In genomic region chr17:63999680-64000531, GRCh38 we compare ENCODE assay signal across 14 cellular contexts. TPM values are rescaled to one million over a fixed set of nuclear protein-coding genes. Genes with fewer than 3 reads are reported as not detected.
DNase-seq lines count a peak whose midpoint lies in the region; ATAC-seq and TF ChIP-seq lines count a peak whose summit lies in the region.
"Had no signal": no experiment of that assay in that cellular context is flagged by ENCODE, and none has a peak within 500 bp of the region (broad histone marks: within the 10 kb centered on the region; RNA-seq: fewer than 3 reads in every experiment).

No MANE protein-coding gene starts in this region.

- H3K36me3 Mint-ChIP-seq in CD4-positive, CD25-positive, alpha-beta regulatory T cell = peaks cover 10% of the 10 kb centered on the region
- H3K36me3 Mint-ChIP-seq in GM23338 (ENCODE audit: low read depth) = no peaks in the 10 kb centered on the region; the same call in 2 of the 3 replicates
- peaks cover 6% of the 10 kb centered on the region for H3K36me3 Mint-ChIP-seq in activated naive CD8-positive, alpha-beta T cell treated with anti-CD3 and anti-CD28 coated beads, Interleukin-2, amount 50 U/mL, for 24 hours (ENCODE audit: low read depth)
- H3K36me3 Mint-ChIP-seq in natural killer cell treated with Interleukin-12 subunit alpha and Interleukin-12 subunit beta and Interleukin-15 and Interleukin-18, amount 100 ng/mL, for 72 hours = no peaks in the 10 kb centered on the region

- H3K9me3 ChIP-seq in CD4-positive, CD25-positive, alpha-beta regulatory T cell (ENCODE audit: control insufficient read depth in 2 of 2, low read length in 2 of 2) = no peaks in the 10 kb centered on the region
- H3K9me3 ChIP-seq in upper lobe of right lung = no peaks in the 10 kb centered on the region
- H3K9me3 ChIP-seq: HAP-1, SJSA1, tibial artery had no signal

- H3K9me3 Mint-ChIP-seq in CD4-positive, CD25-positive, alpha-beta regulatory T cell = no peaks in the 10 kb centered on the region
- H3K9me3 Mint-ChIP-seq in GM23338 = no peaks in the 10 kb centered on the region; the same call in 2 of the 3 replicates
- no peaks in the 10 kb centered on the region for H3K9me3 Mint-ChIP-seq in activated naive CD8-positive, alpha-beta T cell treated with anti-CD3 and anti-CD28 coated beads, Interleukin-2, amount 50 U/mL, for 24 hours
- H3K9me3 Mint-ChIP-seq in natural killer cell treated with Interleukin-12 subunit alpha and Interleukin-12 subunit beta and Interleukin-15 and Interleukin-18, amount 100 ng/mL, for 72 hours = no peaks in the 10 kb centered on the region

- TF ChIP-seq CTCF in GM23338 (conservative IDR thresholded peaks at IDR 0.05; ENCODE audit: low read depth in 2 of 2) (no peak), upper lobe of right lung (IDR thresholded peaks at IDR 0.05) (no peak)

- H3K36me3 ChIP-seq in CD4-positive, CD25-positive, alpha-beta regulatory T cell (ENCODE audit: control insufficient read depth, insufficient read depth, low read length) = peaks cover 32% of the 10 kb centered on the region
- no peaks in the 10 kb centered on the region for H3K36me3 ChIP-seq in GM23338 (ENCODE audit: insufficient read depth)
- no peaks in the 10 kb centered on the region for H3K36me3 ChIP-seq in upper lobe of right lung
- H3K36me3 ChIP-seq: HAP-1, SJSA1, tibial artery had no signal

- no peak overlapping the region for H3K27ac ChIP-seq in CD4-positive, CD25-positive, alpha-beta regulatory T cell (ENCODE audit: insufficient read depth, low read length, poor library complexity, severe bottlenecking)
- H3K27ac ChIP-seq in GM23338 (ENCODE audit: low read depth) (no peak overlapping the region), upper lobe of right lung (no peak overlapping the region)
- H3K27ac ChIP-seq: SJSA1, tibial artery had no signal

- peak overlapping the region; percentile 67 to 83 (median 76) for H3K27ac Mint-ChIP-seq in CD4-positive, CD25-positive, alpha-beta regulatory T cell
- no peak overlapping the region for H3K27ac Mint-ChIP-seq in GM23338
- peak overlapping the region; percentile 0 for H3K27ac Mint-ChIP-seq in activated naive CD8-positive, alpha-beta T cell treated with anti-CD3 and anti-CD28 coated beads, Interleukin-2, amount 50 U/mL, for 24 hours
- H3K27ac Mint-ChIP-seq in natural killer cell treated with Interleukin-12 subunit alpha and Interleukin-12 subunit beta and Interleukin-15 and Interleukin-18, amount 100 ng/mL, for 72 hours = peak overlapping the region in 1 of 2 donors; percentile 37

- peaks cover 11% of the 10 kb centered on the region for H3K27me3 Mint-ChIP-seq in CD4-positive, CD25-positive, alpha-beta regulatory T cell
- H3K27me3 Mint-ChIP-seq in GM23338 (ENCODE audit: insufficient read depth, low read depth, poor library complexity) = peaks cover 25% of the 10 kb centered on the region
- H3K27me3 Mint-ChIP-seq in activated naive CD8-positive, alpha-beta T cell treated with anti-CD3 and anti-CD28 coated beads, Interleukin-2, amount 50 U/mL, for 24 hours = no peaks in the 10 kb centered on the region
- no peaks in the 10 kb centered on the region for H3K27me3 Mint-ChIP-seq in natural killer cell treated with Interleukin-12 subunit alpha and Interleukin-12 subunit beta and Interleukin-15 and Interleukin-18, amount 100 ng/mL, for 72 hours

- DNase-seq in CD4-positive, CD25-positive, alpha-beta regulatory T cell = no peak
- DNase-seq in GM23338 (ENCODE audit: low spot score) = no peak
- no peak for DNase-seq in activated naive CD8-positive, alpha-beta T cell treated with anti-CD3 and anti-CD28 coated beads, Interleukin-2, amount 50 U/mL, for 24 hours
- no peak for DNase-seq in natural killer cell treated with Interleukin-12 subunit alpha and Interleukin-12 subunit beta and Interleukin-15 and Interleukin-18, amount 100 ng/mL, for 72 hours (ENCODE audit: low spot score)
- DNase-seq in upper lobe of right lung = no peak
- DNase-seq in NCI-H1694 treated with DMSO at 0.1 percent for 48 hours (lab: John Stamatoyannopoulos, UW) = no peak
- no peak for DNase-seq in anterior cingulate cortex (lab: John Stamatoyannopoulos, UW)
- DNase-seq: IMR-90, midbrain, NCI-H1930 had no signal

- peaks cover 23% of the 10 kb centered on the region for H3K4me1 ChIP-seq in CD4-positive, CD25-positive, alpha-beta regulatory T cell (ENCODE audit: control insufficient read depth, insufficient read depth, low read length, poor library complexity, severe bottlenecking)
- peaks cover 10% of the 10 kb centered on the region for H3K4me1 ChIP-seq in GM23338 (ENCODE audit: insufficient read depth)
- peaks cover 29% of the 10 kb centered on the region for H3K4me1 ChIP-seq in upper lobe of right lung
- H3K4me1 ChIP-seq: HAP-1 had no signal

- intact Hi-C loops in upper lobe of right lung (cut with DNase I) = no loop called here

- no peaks in the 10 kb centered on the region for H3K79me2 ChIP-seq in GM23338 (replicated peaks; ENCODE audit: insufficient read depth)

- ATAC-seq in CD4-positive, CD25-positive, alpha-beta regulatory T cell (ENCODE audit: low read depth in 2 of 2) = no peak
- ATAC-seq in GM23338 (no peak), HG03520 (IDR thresholded peaks at IDR 0.05; ENCODE audit: unreplicated experiment) (no peak), upper lobe of right lung (no peak)
- no peak for ATAC-seq in activated naive CD8-positive, alpha-beta T cell treated with anti-CD3 and anti-CD28 coated beads, Interleukin-2, amount 50 U/mL, for 24 hours
- ATAC-seq in natural killer cell treated with Interleukin-12 subunit alpha and Interleukin-12 subunit beta and Interleukin-15 and Interleukin-18, amount 100 ng/mL, for 72 hours = no peak

- H3K4me3 Mint-ChIP-seq in CD4-positive, CD25-positive, alpha-beta regulatory T cell = peak overlapping the region; percentile 72 to 93 (median 88)
- peak overlapping the region; percentile 84 for H3K4me3 Mint-ChIP-seq in GM23338
- no peak overlapping the region for H3K4me3 Mint-ChIP-seq in activated naive CD8-positive, alpha-beta T cell treated with anti-CD3 and anti-CD28 coated beads, Interleukin-2, amount 50 U/mL, for 24 hours
- H3K4me3 Mint-ChIP-seq in natural killer cell treated with Interleukin-12 subunit alpha and Interleukin-12 subunit beta and Interleukin-15 and Interleukin-18, amount 100 ng/mL, for 72 hours = peak overlapping the region; percentile 82

- H4K20me1 ChIP-seq in GM23338 (replicated peaks; ENCODE audit: insufficient read depth) = no peaks in the 10 kb centered on the region

- H3K9me2 ChIP-seq in GM23338 (ENCODE audit: insufficient read depth) = no peaks in the 10 kb centered on the region

- H3K27me3 ChIP-seq in CD4-positive, CD25-positive, alpha-beta regulatory T cell (ENCODE audit: control insufficient read depth, insufficient read depth, low read length) = no peaks in the 10 kb centered on the region
- H3K27me3 ChIP-seq in GM23338 (ENCODE audit: insufficient read depth) (peaks cover 22% of the 10 kb centered on the region), upper lobe of right lung (no peaks in the 10 kb centered on the region)

- no peak overlapping the region for H3K4me3 ChIP-seq in CD4-positive, CD25-positive, alpha-beta regulatory T cell (ENCODE audit: low read depth, low read length)
- H3K4me3 ChIP-seq in GM23338 (no peak overlapping the region), upper lobe of right lung (no peak overlapping the region)
- H3K4me3 ChIP-seq: HAP-1, SJSA1, tibial artery had no signal

- peak overlapping the region; percentile 97 for H3K4me2 ChIP-seq in GM23338

- peaks cover 9 to 44% (median 19%) of the 10 kb centered on the region in 4 donors for H3K4me1 Mint-ChIP-seq in CD4-positive, CD25-positive, alpha-beta regulatory T cell
- peaks cover 18% of the 10 kb centered on the region for H3K4me1 Mint-ChIP-seq in GM23338
- H3K4me1 Mint-ChIP-seq in activated naive CD8-positive, alpha-beta T cell treated with anti-CD3 and anti-CD28 coated beads, Interleukin-2, amount 50 U/mL, for 24 hours = peaks cover 21% of the 10 kb centered on the region
- H3K4me1 Mint-ChIP-seq in natural killer cell treated with Interleukin-12 subunit alpha and Interleukin-12 subunit beta and Interleukin-15 and Interleukin-18, amount 100 ng/mL, for 72 hours (ENCODE audit: low read depth in 2 of 2) = peaks cover 29 to 32% of the 10 kb centered on the region in 2 donors

- H3F3A ChIP-seq in GM23338 (replicated peaks; ENCODE audit: low read depth) = no peaks in the 10 kb centered on the region

- H2AFZ ChIP-seq in GM23338 = no peak overlapping the region

TF ChIP-seq in GM23338, 12 proteins besides CTCF, POLR2A, EP300 and RAD21 (continues in another document):
- TF ChIP-seq CREB1 (CRISPR knock-in tag; IDR thresholded peaks at IDR 0.05; ENCODE audit: low read depth) (no peak), ZNF331 (CRISPR knock-in tag; IDR thresholded peaks at IDR 0.05; ENCODE audit: low read depth) (no peak)

RNA-seq across cellular contexts. Expression of gene PRR29, which starts 1.8 kb away (rescaled TPM):
- total RNA-seq in CD4-positive, CD25-positive, alpha-beta regulatory T cell = 0.52 TPM
- 1 to 10 TPM; 3.9 to 6.9 (median 6.2) TPM for polyA plus RNA-seq in CD4-positive, CD25-positive, alpha-beta regulatory T cell
- total RNA-seq in GM23338 (2014; rRNA removed; shearing (Covaris generic)) = 0.74 and 1.3 TPM in 2 replicates
- 0.24 and 0.66 TPM in 2 replicates for polyA plus RNA-seq in GM23338 (2016; fragmentation: Nextera tagmentation; extraction: Ambion mirVana)
- 1 to 10 TPM in 1 of 2 donors, under 1 TPM in 1; 0.50 to 1.0 TPM for total RNA-seq in natural killer cell treated with Interleukin-12 subunit alpha and Interleukin-12 subunit beta and Interleukin-15 and Interleukin-18, amount 100 ng/mL, for 72 hours
- total RNA-seq in upper lobe of right lung = 0.43 TPM

RNA-seq across cellular contexts. Expression of gene ICAM2, which starts 20.5 kb away (rescaled TPM):
- total RNA-seq in CD4-positive, CD25-positive, alpha-beta regulatory T cell = 106 TPM
- polyA plus RNA-seq in CD4-positive, CD25-positive, alpha-beta regulatory T cell = 100 to 1,000 TPM; 465 to 625 (median 548) TPM
- 0.31 and 0.58 TPM in 2 replicates for total RNA-seq in GM23338 (2014; rRNA removed; shearing (Covaris generic))
- polyA plus RNA-seq in GM23338 (2016; fragmentation: Nextera tagmentation; extraction: Ambion mirVana) = 0.57 and 0.86 TPM in 2 replicates
- 10 to 100 TPM; 14.1 to 20.7 TPM for total RNA-seq in natural killer cell treated with Interleukin-12 subunit alpha and Interleukin-12 subunit beta and Interleukin-15 and Interleukin-18, amount 100 ng/mL, for 72 hours
- total RNA-seq in upper lobe of right lung = 70.5 TPM
- total RNA-seq: IMR-90 had no signal

RNA-seq across cellular contexts. Expression of gene SCN4A, which starts 27.2 kb away (rescaled TPM):
- total RNA-seq in CD4-positive, CD25-positive, alpha-beta regulatory T cell = not detected
- not detected for polyA plus RNA-seq in CD4-positive, CD25-positive, alpha-beta regulatory T cell
- total RNA-seq in GM23338 (2014; rRNA removed; shearing (Covaris generic)) = 7.9 and 8.5 TPM in 2 replicates
- 2.3 and 2.5 TPM in 2 replicates for polyA plus RNA-seq in GM23338 (2016; fragmentation: Nextera tagmentation; extraction: Ambion mirVana)
- total RNA-seq in natural killer cell treated with Interleukin-12 subunit alpha and Interleukin-12 subunit beta and Interleukin-15 and Interleukin-18, amount 100 ng/mL, for 72 hours = under 1 TPM in 1 of 2 donors, not detected in 1; 0.08 TPM
- not detected for total RNA-seq in upper lobe of right lung
- total RNA-seq: IMR-90, SJSA1 had no signal
- polyA plus RNA-seq: IMR-90 had no signal
